In genomic region chr18:79449551-79450288, GRCh38 we compare ENCODE assay signal across 25 cellular contexts. TPM values are rescaled to one million over a fixed set of nuclear protein-coding genes. Genes with fewer than 3 reads are reported as not detected.
DNase-seq lines count a peak whose midpoint lies in the region; ATAC-seq and TF ChIP-seq lines count a peak whose summit lies in the region.
"Had no signal": no experiment of that assay in that cellular context is flagged by ENCODE, and none has a peak within 500 bp of the region (broad histone marks: within the 10 kb centered on the region; RNA-seq: fewer than 3 reads in every experiment).

No MANE protein-coding gene starts in this region.

- DNase-seq in activated naive CD8-positive, alpha-beta T cell treated with anti-CD3 and anti-CD28 coated beads for 36 hours: no peak
- DNase-seq in activated naive CD8-positive, alpha-beta T cell treated with anti-CD3 and anti-CD28 coated beads, Interleukin-2, amount 50 U/mL, for 24 hours: no peak
- DNase-seq in SJSA1 (ENCODE audit: low read depth in 1 of 2, low spot score in 2 of 2): peak; percentile 55 to 71
- DNase-seq in memory B cell (ENCODE audit: low spot score in 2 of 2): no peak
- no peak for DNase-seq in T-helper 2 cell
- DNase-seq in activated CD4-positive, alpha-beta T cell treated with anti-CD3 and anti-CD28 coated beads, Interleukin-2, amount 50 U/mL, for 4 hours: no peak
- no peak for DNase-seq in mammary epithelial cell
- DNase-seq: CD4-positive, CD25-positive, alpha-beta regulatory T cell; GM23248; HFFc6; MM.1S; NCI-H2029; NCI-H446 treated with DMSO at 0.1 percent for 48 hours; NCI-H526; NCI-H82; NK-92 treated with Interleukin-12 subunit alpha and Interleukin-12 subunit beta, amount 100 ng/mL, for 24 hours; PC-9; Right ventricle myocardium superior; RPMI8226 had no signal

- no TSS peak for BruUV-seq in mammary epithelial cell (replicated peaks; lab: Mats Ljungman, UMichigan)

- no peak overlapping the region for H3K9ac ChIP-seq in mammary epithelial cell (ENCODE audit: insufficient read depth, low read length)
- H3K9ac ChIP-seq: BLaER1, GM23248, KMS-11 had no signal

- H3K9me3 ChIP-seq in SJSA1 (replicated peaks) (no peaks in the 10 kb centered on the region), mammary epithelial cell (replicated peaks; ENCODE audit: insufficient read depth, low read length) (peaks cover 55% of the 10 kb centered on the region)
- H3K9me3 ChIP-seq: BLaER1, HAP-1 had no signal

- no peak for TF ChIP-seq CTCF in mammary epithelial cell (conservative IDR thresholded peaks at IDR 0.05 in 1 of 2, IDR thresholded peaks at IDR 0.05 in 1 of 2; ENCODE audit: extremely low read depth in 1 of 2, insufficient read depth in 1 of 2, low read depth in 1 of 2, low read length in 2 of 2)

- no peak overlapping the region for H3K4me3 ChIP-seq in SJSA1
- H3K4me3 ChIP-seq in mammary epithelial cell (replicated peaks in 1 of 3; ENCODE audit: insufficient read depth in 1 of 3, low read depth in 2 of 3, low read length in 3 of 3): no peak overlapping the region
- H3K4me3 ChIP-seq: BLaER1, GM23248, HAP-1, PC-9 had no signal

- H3K4me1 Mint-ChIP-seq in activated naive CD8-positive, alpha-beta T cell treated with anti-CD3 and anti-CD28 coated beads for 36 hours: peaks cover 2% of the 10 kb centered on the region
- H3K4me1 Mint-ChIP-seq in activated naive CD8-positive, alpha-beta T cell treated with anti-CD3 and anti-CD28 coated beads, Interleukin-2, amount 50 U/mL, for 24 hours: peaks cover 12% of the 10 kb centered on the region
- H3K4me1 Mint-ChIP-seq in memory B cell: peaks cover 15% of the 10 kb centered on the region
- peaks cover 26% of the 10 kb centered on the region for H3K4me1 Mint-ChIP-seq in stimulated activated memory B cell treated with anti-CD40 and anti-IgM and Interleukin-4, amounts not matched to agents 10 μg/mL and 1 μg/mL and 100 μg/mL, for 72 hours

- peak overlapping the region; percentile 62 for H3K27ac Mint-ChIP-seq in activated naive CD8-positive, alpha-beta T cell treated with anti-CD3 and anti-CD28 coated beads for 36 hours
- H3K27ac Mint-ChIP-seq in activated naive CD8-positive, alpha-beta T cell treated with anti-CD3 and anti-CD28 coated beads, Interleukin-2, amount 50 U/mL, for 24 hours: no peak overlapping the region
- peak overlapping the region; percentile 42 for H3K27ac Mint-ChIP-seq in memory B cell
- H3K27ac Mint-ChIP-seq in stimulated activated memory B cell treated with anti-CD40 and anti-IgM and Interleukin-4, amounts not matched to agents 10 μg/mL and 1 μg/mL and 100 μg/mL, for 72 hours: peak overlapping the region; percentile 61
- H3K27ac Mint-ChIP-seq: HFFc6 had no signal

- no peaks in the 10 kb centered on the region for H3K36me3 ChIP-seq in SJSA1
- no peaks in the 10 kb centered on the region for H3K36me3 ChIP-seq in mammary epithelial cell (ENCODE audit: insufficient read depth, low read length)

- dilution Hi-C loops in mammary epithelial cell (cut with HindIII; ENCODE audit: low sequenced_read_pairs): no loop called here

- no peak for ATAC-seq in activated naive CD8-positive, alpha-beta T cell treated with anti-CD3 and anti-CD28 coated beads, Interleukin-2, amount 50 U/mL, for 24 hours
- no peak for ATAC-seq in memory B cell (ENCODE audit: low read depth)
- no peak for ATAC-seq in stimulated activated memory B cell treated with anti-CD40 and anti-IgM and Interleukin-4, amounts not matched to agents 10 μg/mL and 1 μg/mL and 100 μg/mL, for 72 hours

- no peaks in the 10 kb centered on the region for H3K27me3 Mint-ChIP-seq in activated naive CD8-positive, alpha-beta T cell treated with anti-CD3 and anti-CD28 coated beads for 36 hours
- H3K27me3 Mint-ChIP-seq in activated naive CD8-positive, alpha-beta T cell treated with anti-CD3 and anti-CD28 coated beads, Interleukin-2, amount 50 U/mL, for 24 hours: no peaks in the 10 kb centered on the region
- no peaks in the 10 kb centered on the region for H3K27me3 Mint-ChIP-seq in memory B cell
- no peaks in the 10 kb centered on the region for H3K27me3 Mint-ChIP-seq in stimulated activated memory B cell treated with anti-CD40 and anti-IgM and Interleukin-4, amounts not matched to agents 10 μg/mL and 1 μg/mL and 100 μg/mL, for 72 hours
- H3K27me3 Mint-ChIP-seq: CD4-positive, CD25-positive, alpha-beta regulatory T cell; IgD-negative memory B cell had no signal

- no peaks in the 10 kb centered on the region for H4K20me1 ChIP-seq in mammary epithelial cell (ENCODE audit: insufficient read depth, low read length)

- H3K79me2 ChIP-seq in mammary epithelial cell (ENCODE audit: insufficient read depth, low read length): no peaks in the 10 kb centered on the region

- H2AFZ ChIP-seq in mammary epithelial cell (ENCODE audit: low read depth, low read length): no peak overlapping the region
- H2AFZ ChIP-seq: GM23248, PC-9 had no signal

- no peak overlapping the region for H3K4me2 ChIP-seq in mammary epithelial cell (ENCODE audit: insufficient read depth, low read depth, low read length)
- H3K4me2 ChIP-seq: BLaER1, KMS-11, PC-9 had no signal

- peaks cover 47% of the 10 kb centered on the region for H3K4me1 ChIP-seq in SJSA1 (replicated peaks)
- no peaks in the 10 kb centered on the region for H3K4me1 ChIP-seq in mammary epithelial cell (ENCODE audit: insufficient read depth, low read length)

- CTCF ChIA-PET in mammary epithelial cell (lab: Charles Lee; ENCODE audit: low non-redundant PET): no interaction called here

- WGBS in mammary epithelial cell (ENCODE audit: low coverage, missing lambda C conversion rate): 88% methylated on average over 28 of the region's 35 CpGs

- no peaks in the 10 kb centered on the region for H3K27me3 ChIP-seq in SJSA1 (replicated peaks)
- no peaks in the 10 kb centered on the region for H3K27me3 ChIP-seq in mammary epithelial cell (ENCODE audit: insufficient read depth, low read length)
- H3K27me3 ChIP-seq: BLaER1 had no signal

- intact Hi-C loops in mammary epithelial cell (cut with micrococcal nuclease): no loop called here

- H3K27ac ChIP-seq in SJSA1: no peak overlapping the region
- H3K27ac ChIP-seq in mammary epithelial cell (ENCODE audit: insufficient read depth, low read depth, low read length): no peak overlapping the region
- H3K27ac ChIP-seq: BLaER1, GM23248, HL-60, KMS-11, PC-9 had no signal

- in situ Hi-C loops in mammary epithelial cell (cut with MboI; ENCODE audit: low sequenced_read_pairs in 2 of 2): no loop called here

- H3K4me3 Mint-ChIP-seq in activated naive CD8-positive, alpha-beta T cell treated with anti-CD3 and anti-CD28 coated beads for 36 hours: no peak overlapping the region
- H3K4me3 Mint-ChIP-seq in activated naive CD8-positive, alpha-beta T cell treated with anti-CD3 and anti-CD28 coated beads, Interleukin-2, amount 50 U/mL, for 24 hours: no peak overlapping the region
- no peak overlapping the region for H3K4me3 Mint-ChIP-seq in memory B cell
- H3K4me3 Mint-ChIP-seq in stimulated activated memory B cell treated with anti-CD40 and anti-IgM and Interleukin-4, amounts not matched to agents 10 μg/mL and 1 μg/mL and 100 μg/mL, for 72 hours: no peak overlapping the region
- H3K4me3 Mint-ChIP-seq: CD4-positive, CD25-positive, alpha-beta regulatory T cell; HFFc6; IgD-negative memory B cell had no signal

- H3K36me3 Mint-ChIP-seq in activated naive CD8-positive, alpha-beta T cell treated with anti-CD3 and anti-CD28 coated beads for 36 hours: peaks cover 17% of the 10 kb centered on the region
- H3K36me3 Mint-ChIP-seq in activated naive CD8-positive, alpha-beta T cell treated with anti-CD3 and anti-CD28 coated beads, Interleukin-2, amount 50 U/mL, for 24 hours (ENCODE audit: low read depth): peaks cover 35% of the 10 kb centered on the region
- peaks cover 21% of the 10 kb centered on the region for H3K36me3 Mint-ChIP-seq in memory B cell
- peaks cover 47% of the 10 kb centered on the region for H3K36me3 Mint-ChIP-seq in stimulated activated memory B cell treated with anti-CD40 and anti-IgM and Interleukin-4, amounts not matched to agents 10 μg/mL and 1 μg/mL and 100 μg/mL, for 72 hours

- no peaks in the 10 kb centered on the region for H3K9me3 Mint-ChIP-seq in activated naive CD8-positive, alpha-beta T cell treated with anti-CD3 and anti-CD28 coated beads for 36 hours
- no peaks in the 10 kb centered on the region for H3K9me3 Mint-ChIP-seq in activated naive CD8-positive, alpha-beta T cell treated with anti-CD3 and anti-CD28 coated beads, Interleukin-2, amount 50 U/mL, for 24 hours
- no peaks in the 10 kb centered on the region for H3K9me3 Mint-ChIP-seq in memory B cell
- no peaks in the 10 kb centered on the region for H3K9me3 Mint-ChIP-seq in stimulated activated memory B cell treated with anti-CD40 and anti-IgM and Interleukin-4, amounts not matched to agents 10 μg/mL and 1 μg/mL and 100 μg/mL, for 72 hours
- H3K9me3 Mint-ChIP-seq: CD4-positive, CD25-positive, alpha-beta regulatory T cell; IgD-negative memory B cell had no signal

RNA-seq across cellular contexts. Expression of gene NFATC1, which starts 54.0 kb away (rescaled TPM):
- 10 to 100 TPM; 94.2 to 98.5 TPM for total RNA-seq in activated naive CD8-positive, alpha-beta T cell treated with anti-CD3 and anti-CD28 coated beads for 36 hours
- total RNA-seq in SJSA1 (2014; rRNA removed; shearing (Covaris generic)): 2.2 and 3.4 TPM in 2 replicates
- total RNA-seq in mammary epithelial cell: 1 to 10 TPM; 2.7 to 3.4 TPM
- polyA plus RNA-seq in mammary epithelial cell: 0.60 TPM
- 2.3 TPM for polyA minus RNA-seq in mammary epithelial cell

Comparison
In these comparisons a context has a peak if more than half of its experiments do, and no peak if none do; other contexts are left out.
1. DNase-seq: peak in SJSA1 (2 of 2); none in activated naive CD8-positive, alpha-beta T cell treated with anti-CD3 and anti-CD28 coated beads for 36 hours (single experiment), activated naive CD8-positive, alpha-beta T cell treated with anti-CD3 and anti-CD28 coated beads, Interleukin-2, amount 50 U/mL, for 24 hours (single experiment), memory B cell (0 of 2), T-helper 2 cell (0 of 5), activated CD4-positive, alpha-beta T cell treated with anti-CD3 and anti-CD28 coated beads, Interleukin-2, amount 50 U/mL, for 4 hours (0 of 2) and mammary epithelial cell (single experiment).
2. RNA of gene NFATC1, which starts 54.0 kb away (total RNA-seq): 94.2 to 98.5 TPM in activated naive CD8-positive, alpha-beta T cell treated with anti-CD3 and anti-CD28 coated beads for 36 hours; 2.2 to 3.4 TPM in SJSA1 and 2.7 to 3.4 TPM in mammary epithelial cell; every median in the first group is over 10 times any median in the second.